In genomic region chr7:2412587-2413201, GRCh38 we compare ENCODE assay signal across 13 cellular contexts. TPM values are rescaled to one million over a fixed set of nuclear protein-coding genes. Genes with fewer than 3 reads are reported as not detected.
A peak's percentile ranks its signal among the peaks of the same experiment; 100 is the strongest.
DNase-seq lines count a peak whose midpoint lies in the region; ATAC-seq and TF ChIP-seq lines count a peak whose summit lies in the region.
"Had no signal": no experiment of that assay in that cellular context is flagged by ENCODE, and none has a peak within 500 bp of the region (broad histone marks: within the 10 kb centered on the region; RNA-seq: fewer than 3 reads in every experiment).

No MANE protein-coding gene starts in this region.

- H3K27me3 ChIP-seq in CD4-positive, CD25-positive, alpha-beta regulatory T cell (ENCODE audit: control insufficient read depth, insufficient read depth, low read length): no peaks in the 10 kb centered on the region
- H3K27me3 ChIP-seq in SJSA1 (replicated peaks) (no peaks in the 10 kb centered on the region), fibroblast of lung (ENCODE audit: control insufficient read depth, insufficient read depth, low read length) (no peaks in the 10 kb centered on the region), prostate gland (replicated peaks; ENCODE audit: insufficient read depth) (no peaks in the 10 kb centered on the region)
- H3K27me3 ChIP-seq: BE2C had no signal

- H3K9ac ChIP-seq in fibroblast of lung (ENCODE audit: insufficient read depth, low read length): no peak overlapping the region

- no peaks in the 10 kb centered on the region for H3K27me3 Mint-ChIP-seq in CD4-positive, CD25-positive, alpha-beta regulatory T cell

- DNase-seq in CD4-positive, CD25-positive, alpha-beta regulatory T cell: no peak
- no peak for DNase-seq in SJSA1 (ENCODE audit: low read depth in 1 of 2, low spot score in 2 of 2)
- DNase-seq in fibroblast of lung (ENCODE audit: low read depth in 2 of 2): peak; percentile 16 to 31
- no peak for DNase-seq in prostate gland (ENCODE audit: low spot score)
- no peak for DNase-seq in activated CD4-positive, alpha-beta T cell treated with anti-CD3 and anti-CD28 coated beads for 1 hour
- DNase-seq in activated CD4-positive, alpha-beta T cell treated with anti-CD3 and anti-CD28 coated beads for 4 hours: no peak
- no peak for DNase-seq in stimulated activated CD4-positive, alpha-beta T cell treated with anti-CD3 and anti-CD28 coated beads, Interleukin-1b, Interleukin-23, amount 100 ng/mL, for 48 hours
- DNase-seq: BE2C; effector CD4-positive, alpha-beta T cell; NCI-H1436; stimulated activated CD8-positive, alpha-beta memory T cell treated with anti-CD3 and anti-CD28 coated beads, Interleukin-4, amount 100 ng/mL, for 48 hours had no signal

- H4K20me1 ChIP-seq in fibroblast of lung (ENCODE audit: control insufficient read depth, extremely low read depth, insufficient read depth, low read length): no peaks in the 10 kb centered on the region

- H3K4me3 ChIP-seq in CD4-positive, CD25-positive, alpha-beta regulatory T cell (ENCODE audit: low read depth, low read length): no peak overlapping the region
- H3K4me3 ChIP-seq in SJSA1 (no peak overlapping the region), fibroblast of lung (replicated peaks in 1 of 4; ENCODE audit: control extremely low read depth in 1 of 4, insufficient read depth in 1 of 4, low read depth in 3 of 4, low read length in 4 of 4) (no peak overlapping the region), prostate gland (no peak overlapping the region)

- TF ChIP-seq CTCF in fibroblast of lung (conservative IDR thresholded peaks at IDR 0.05 in 1 of 2, IDR thresholded peaks at IDR 0.05 in 1 of 2; ENCODE audit: low read depth in 1 of 2, low read length in 2 of 2): no peak
- TF ChIP-seq CTCF in prostate gland (IDR thresholded peaks at IDR 0.05): no peak

- H3K79me2 ChIP-seq in fibroblast of lung (ENCODE audit: control insufficient read depth, insufficient read depth, low read length): no peaks in the 10 kb centered on the region

- H2AFZ ChIP-seq in fibroblast of lung (ENCODE audit: low read length): no peak overlapping the region

- no peaks in the 10 kb centered on the region for H3K9me3 Mint-ChIP-seq in CD4-positive, CD25-positive, alpha-beta regulatory T cell

- H3K27ac Mint-ChIP-seq in CD4-positive, CD25-positive, alpha-beta regulatory T cell: peak overlapping the region in 2 of 3 donors; percentile 51 to 82

- no peak for ATAC-seq in CD4-positive, CD25-positive, alpha-beta regulatory T cell (ENCODE audit: low read depth in 2 of 2)
- no peak for ATAC-seq in HG02678 (IDR thresholded peaks at IDR 0.05; ENCODE audit: unreplicated experiment)
- ATAC-seq: HCT116 had no signal

- peaks cover 26 to 71% (median 53%) of the 10 kb centered on the region in 4 donors for H3K4me1 Mint-ChIP-seq in CD4-positive, CD25-positive, alpha-beta regulatory T cell

- peak overlapping the region; percentile 7 for H3K4me2 ChIP-seq in fibroblast of lung (ENCODE audit: extremely low read depth, insufficient read depth, low read length)

- H3K4me1 ChIP-seq in CD4-positive, CD25-positive, alpha-beta regulatory T cell (ENCODE audit: control insufficient read depth, insufficient read depth, low read length, poor library complexity, severe bottlenecking): peaks cover 22% of the 10 kb centered on the region
- H3K4me1 ChIP-seq in SJSA1 (replicated peaks): peaks cover 33% of the 10 kb centered on the region
- H3K4me1 ChIP-seq in fibroblast of lung (ENCODE audit: control insufficient read depth, extremely low read depth, insufficient read depth, low read length): peaks cover 4% of the 10 kb centered on the region
- peaks cover 17% of the 10 kb centered on the region for H3K4me1 ChIP-seq in prostate gland (replicated peaks)
- H3K4me1 ChIP-seq: BE2C had no signal

- H3K4me3 Mint-ChIP-seq in CD4-positive, CD25-positive, alpha-beta regulatory T cell: no peak overlapping the region

- no peak overlapping the region for H3K27ac ChIP-seq in CD4-positive, CD25-positive, alpha-beta regulatory T cell (ENCODE audit: insufficient read depth, low read length, poor library complexity, severe bottlenecking)
- peak overlapping the region; percentile 20 for H3K27ac ChIP-seq in SJSA1
- no peak overlapping the region for H3K27ac ChIP-seq in fibroblast of lung (ENCODE audit: insufficient read depth, low read length)
- peak overlapping the region; percentile 73 to 84 for H3K27ac ChIP-seq in prostate gland

- peaks cover 12% of the 10 kb centered on the region for H3K36me3 Mint-ChIP-seq in CD4-positive, CD25-positive, alpha-beta regulatory T cell

- no peaks in the 10 kb centered on the region for H3K9me3 ChIP-seq in CD4-positive, CD25-positive, alpha-beta regulatory T cell (ENCODE audit: control insufficient read depth in 2 of 2, low read length in 2 of 2)
- H3K9me3 ChIP-seq in SJSA1 (replicated peaks) (no peaks in the 10 kb centered on the region), fibroblast of lung (ENCODE audit: control insufficient read depth, insufficient read depth, low read depth, low read length) (no peaks in the 10 kb centered on the region), prostate gland (no peaks in the 10 kb centered on the region)
- H3K9me3 ChIP-seq: BE2C had no signal

- intact Hi-C loops in prostate gland (cut with DNase I): no loop called here

- WGBS in prostate gland: 36% methylated on average over 3 of the region's 3 CpGs

- no peak for TF ChIP-seq POLR2A in prostate gland (IDR thresholded peaks at IDR 0.05)

- no peaks in the 10 kb centered on the region for H3K36me3 ChIP-seq in CD4-positive, CD25-positive, alpha-beta regulatory T cell (ENCODE audit: control insufficient read depth, insufficient read depth, low read length)
- H3K36me3 ChIP-seq in SJSA1 (no peaks in the 10 kb centered on the region), fibroblast of lung (ENCODE audit: control insufficient read depth, insufficient read depth, low read length) (no peaks in the 10 kb centered on the region), prostate gland (no peaks in the 10 kb centered on the region)
- H3K36me3 ChIP-seq: BE2C had no signal

RNA-seq across cellular contexts. Expression of gene CHST12, which starts 9.3 kb away (rescaled TPM):
- total RNA-seq in CD4-positive, CD25-positive, alpha-beta regulatory T cell: 27.8 TPM
- 10 to 100 TPM; 14.1 to 20.4 (median 19.3) TPM for polyA plus RNA-seq in CD4-positive, CD25-positive, alpha-beta regulatory T cell
- total RNA-seq in SJSA1 (2014; rRNA removed; shearing (Covaris generic)): 9.7 and 10.7 TPM in 2 replicates
- total RNA-seq in fibroblast of lung: 1.5 and 3.5 TPM in 2 replicates
- polyA plus RNA-seq in fibroblast of lung: 9.5 and 10.2 TPM in 2 replicates
- 13.2 and 17.3 TPM in 2 replicates for polyA plus RNA-seq in fibroblast of lung (2012)
- 6.7 and 10.2 TPM in 2 replicates for polyA minus RNA-seq in fibroblast of lung (ENCODE audit: low replicate concordance)
- total RNA-seq in prostate gland: 10 to 100 TPM; 22.4 to 36.1 TPM

RNA-seq across cellular contexts. Expression of gene EIF3B, which starts 58.1 kb away (rescaled TPM):
- 150 TPM for total RNA-seq in CD4-positive, CD25-positive, alpha-beta regulatory T cell
- polyA plus RNA-seq in CD4-positive, CD25-positive, alpha-beta regulatory T cell: 10 to 100 TPM; 85.5 to 97.9 (median 94.3) TPM
- total RNA-seq in SJSA1 (2014; rRNA removed; shearing (Covaris generic)): 192 and 199 TPM in 2 replicates
- total RNA-seq in fibroblast of lung: 133 and 139 TPM in 2 replicates
- 92.8 and 125 TPM in 2 replicates for polyA plus RNA-seq in fibroblast of lung
- polyA plus RNA-seq in fibroblast of lung (2012): 146 and 193 TPM in 2 replicates
- 108 and 127 TPM in 2 replicates for polyA minus RNA-seq in fibroblast of lung (ENCODE audit: low replicate concordance)
- total RNA-seq in prostate gland: 100 to 1,000 TPM; 141 to 220 TPM

Comparison
In these comparisons a context has a peak if more than half of its experiments do, and no peak if none do; other contexts are left out.
1. DNase-seq: peak in fibroblast of lung (2 of 2); none in CD4-positive, CD25-positive, alpha-beta regulatory T cell (0 of 3), SJSA1 (0 of 2), prostate gland (single experiment), activated CD4-positive, alpha-beta T cell treated with anti-CD3 and anti-CD28 coated beads for 1 hour (single experiment), activated CD4-positive, alpha-beta T cell treated with anti-CD3 and anti-CD28 coated beads for 4 hours (0 of 2) and stimulated activated CD4-positive, alpha-beta T cell treated with anti-CD3 and anti-CD28 coated beads, Interleukin-1b, Interleukin-23, amount 100 ng/mL, for 48 hours (single experiment).
2. H3K27ac ChIP-seq: peak in SJSA1 (single experiment) and prostate gland (2 of 2); none in CD4-positive, CD25-positive, alpha-beta regulatory T cell (single experiment) and fibroblast of lung (single experiment).